8 cellular contexts compared by ENCODE assay signal in the genomic region with DNA sequence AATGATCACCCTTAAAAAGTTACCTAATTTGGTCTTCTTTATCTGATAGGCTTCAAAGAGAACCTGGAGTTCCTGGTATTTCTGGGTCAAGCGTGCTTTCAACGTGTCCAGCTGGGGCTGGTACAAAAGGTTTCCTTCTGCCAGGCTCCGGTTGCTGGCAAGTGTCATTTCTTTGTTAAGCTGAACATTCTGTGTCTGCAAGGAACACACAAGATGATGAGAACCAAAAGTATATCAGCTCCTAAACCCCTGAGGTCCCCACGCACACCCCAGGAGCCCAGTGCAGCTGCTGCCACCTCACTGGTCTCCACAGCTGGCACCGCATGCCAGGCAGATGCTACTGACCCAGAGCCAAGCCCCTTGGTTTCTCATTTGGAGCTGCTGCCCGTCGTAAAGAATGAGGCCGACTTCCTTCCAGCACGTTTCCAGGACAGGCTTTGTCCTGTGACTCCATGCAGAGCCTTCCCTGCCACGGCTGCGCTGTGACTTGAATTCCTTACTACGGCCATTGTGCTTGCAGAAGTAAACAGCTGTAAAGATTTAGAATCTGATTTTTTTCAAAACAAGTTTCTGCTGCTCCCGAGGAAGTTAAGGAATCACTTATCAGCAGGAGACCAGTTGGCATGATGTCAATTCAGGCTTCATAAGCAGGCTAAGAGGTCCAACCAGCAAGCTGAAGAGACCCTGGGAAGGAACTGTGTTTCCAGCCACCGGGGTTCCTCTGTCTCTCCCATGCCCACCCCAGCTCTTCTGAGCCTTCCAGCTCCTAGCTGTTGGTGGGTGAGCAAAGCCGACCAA. TPM values are rescaled to one million over a fixed set of nuclear protein-coding genes. Genes with fewer than 3 reads are reported as not detected.
DNase-seq lines count a peak whose midpoint lies in the region; ATAC-seq and TF ChIP-seq lines count a peak whose summit lies in the region.

No MANE protein-coding gene starts in this region.

- peaks cover 82% of the 10 kb centered on the region for H3K4me1 ChIP-seq in mucosa of descending colon (ENCODE audit: low read depth)

- H3K9me3 Mint-ChIP-seq in stimulated activated naive CD8-positive, alpha-beta T cell treated with anti-CD3 and anti-CD28 coated beads, Interleukin-15, Interleukin-2, amounts not matched to agents 100 ng/mL and 50 ng/mL, for 24 hours, result no peaks in the 10 kb centered on the region
- no peaks in the 10 kb centered on the region for H3K9me3 Mint-ChIP-seq in chondrocyte (ENCODE audit: low read depth)

- TF ChIP-seq CTCF in chondrocyte (IDR thresholded peaks at IDR 0.05), result no peak
- TF ChIP-seq CTCF in mucosa of descending colon (IDR thresholded peaks at IDR 0.05), result no peak

- peaks cover 31% of the 10 kb centered on the region for H3K36me3 Mint-ChIP-seq in stimulated activated naive CD8-positive, alpha-beta T cell treated with anti-CD3 and anti-CD28 coated beads, Interleukin-15, Interleukin-2, amounts not matched to agents 100 ng/mL and 50 ng/mL, for 24 hours (ENCODE audit: low read depth)
- H3K36me3 Mint-ChIP-seq in chondrocyte (ENCODE audit: low read depth), result peaks cover 15% of the 10 kb centered on the region

- DNase-seq in stimulated activated naive CD8-positive, alpha-beta T cell treated with anti-CD3 and anti-CD28 coated beads, Interleukin-15, Interleukin-2, amounts not matched to agents 100 U/mL and 50 U/mL, for 24 hours, result no peak
- no peak for DNase-seq in chondrocyte (ENCODE audit: low spot score)
- DNase-seq in mucosa of descending colon, result peak; percentile 62 to 65 (median 62)
- DNase-seq in NCI-H1105 treated with DMSO at 0.1 percent for 48 hours (lab: John Stamatoyannopoulos, UW), result no peak
- DNase-seq in putamen (ENCODE audit: low spot score), result no peak
- DNase-seq in DMS114 treated with DMSO at 0.1 percent for 48 hours (lab: John Stamatoyannopoulos, UW; ENCODE audit: unreplicated experiment), result no peak

- H3K9me3 ChIP-seq in mucosa of descending colon, result no peaks in the 10 kb centered on the region

- H3K4me1 Mint-ChIP-seq in stimulated activated naive CD8-positive, alpha-beta T cell treated with anti-CD3 and anti-CD28 coated beads, Interleukin-15, Interleukin-2, amounts not matched to agents 100 ng/mL and 50 ng/mL, for 24 hours (ENCODE audit: low read depth), result peaks cover 73% of the 10 kb centered on the region
- H3K4me1 Mint-ChIP-seq in chondrocyte (ENCODE audit: low read depth), result peaks cover 46% of the 10 kb centered on the region

- peak overlapping the region; percentile 86 for H3K27ac Mint-ChIP-seq in stimulated activated naive CD8-positive, alpha-beta T cell treated with anti-CD3 and anti-CD28 coated beads, Interleukin-15, Interleukin-2, amounts not matched to agents 100 ng/mL and 50 ng/mL, for 24 hours
- H3K27ac Mint-ChIP-seq in chondrocyte (ENCODE audit: unreplicated experiment), result peak overlapping the region; percentile 99

- H3K36me3 ChIP-seq in mucosa of descending colon (ENCODE audit: low read depth), result peaks cover 11% of the 10 kb centered on the region

- H3K4me3 Mint-ChIP-seq in stimulated activated naive CD8-positive, alpha-beta T cell treated with anti-CD3 and anti-CD28 coated beads, Interleukin-15, Interleukin-2, amounts not matched to agents 100 ng/mL and 50 ng/mL, for 24 hours, result peak overlapping the region; percentile 71
- peak overlapping the region; percentile 72 for H3K4me3 Mint-ChIP-seq in chondrocyte (ENCODE audit: unreplicated experiment)

- H3K27me3 Mint-ChIP-seq in stimulated activated naive CD8-positive, alpha-beta T cell treated with anti-CD3 and anti-CD28 coated beads, Interleukin-15, Interleukin-2, amounts not matched to agents 100 ng/mL and 50 ng/mL, for 24 hours, result peaks cover 12% of the 10 kb centered on the region
- no peaks in the 10 kb centered on the region for H3K27me3 Mint-ChIP-seq in chondrocyte (ENCODE audit: low read depth)

- intact Hi-C loops in mucosa of descending colon (cut with DNase I, micrococcal nuclease), result no loop called here

- H3K4me3 ChIP-seq in mucosa of descending colon, result no peak overlapping the region

- no peak for ATAC-seq in stimulated activated naive CD8-positive, alpha-beta T cell treated with anti-CD3 and anti-CD28 coated beads, Interleukin-15, Interleukin-2, amounts not matched to agents 100 U/mL and 50 U/mL, for 24 hours
- ATAC-seq in mucosa of descending colon, result peak; percentile 15
- ATAC-seq in HG03432 (IDR thresholded peaks at IDR 0.05; ENCODE audit: unreplicated experiment), result no peak

RNA-seq across cellular contexts. Expression of a gene that starts 24.9 kb away (rescaled TPM):
- total RNA-seq in chondrocyte (17.4 to 25.3 TPM (median 24.4 TPM) in 3 replicates), mucosa of descending colon (100 to 1,000 TPM in 1 of 3 donors, 10 to 100 TPM in 2; 50.7 to 108 (median 81.8) TPM)

RNA-seq across cellular contexts. Expression of a gene that starts 35.8 kb away (rescaled TPM):
- total RNA-seq in chondrocyte (13.8 to 14.1 TPM (median 13.8 TPM) in 3 replicates), mucosa of descending colon (10 to 100 TPM; 37.8 to 76.5 (median 73.1) TPM)

Comparison
In these comparisons a context has a peak if more than half of its experiments do, and no peak if none do; other contexts are left out.
1. DNase-seq: peak in mucosa of descending colon (3 of 3); none in stimulated activated naive CD8-positive, alpha-beta T cell treated with anti-CD3 and anti-CD28 coated beads, Interleukin-15, Interleukin-2, amounts not matched to agents 100 U/mL and 50 U/mL, for 24 hours (single experiment), chondrocyte (single experiment), NCI-H1105 treated with DMSO at 0.1 percent for 48 hours (single experiment), putamen (single experiment) and DMS114 treated with DMSO at 0.1 percent for 48 hours (single experiment).